Comparison of ENCODE assay signal across 1 cellular context in the genomic region with DNA sequence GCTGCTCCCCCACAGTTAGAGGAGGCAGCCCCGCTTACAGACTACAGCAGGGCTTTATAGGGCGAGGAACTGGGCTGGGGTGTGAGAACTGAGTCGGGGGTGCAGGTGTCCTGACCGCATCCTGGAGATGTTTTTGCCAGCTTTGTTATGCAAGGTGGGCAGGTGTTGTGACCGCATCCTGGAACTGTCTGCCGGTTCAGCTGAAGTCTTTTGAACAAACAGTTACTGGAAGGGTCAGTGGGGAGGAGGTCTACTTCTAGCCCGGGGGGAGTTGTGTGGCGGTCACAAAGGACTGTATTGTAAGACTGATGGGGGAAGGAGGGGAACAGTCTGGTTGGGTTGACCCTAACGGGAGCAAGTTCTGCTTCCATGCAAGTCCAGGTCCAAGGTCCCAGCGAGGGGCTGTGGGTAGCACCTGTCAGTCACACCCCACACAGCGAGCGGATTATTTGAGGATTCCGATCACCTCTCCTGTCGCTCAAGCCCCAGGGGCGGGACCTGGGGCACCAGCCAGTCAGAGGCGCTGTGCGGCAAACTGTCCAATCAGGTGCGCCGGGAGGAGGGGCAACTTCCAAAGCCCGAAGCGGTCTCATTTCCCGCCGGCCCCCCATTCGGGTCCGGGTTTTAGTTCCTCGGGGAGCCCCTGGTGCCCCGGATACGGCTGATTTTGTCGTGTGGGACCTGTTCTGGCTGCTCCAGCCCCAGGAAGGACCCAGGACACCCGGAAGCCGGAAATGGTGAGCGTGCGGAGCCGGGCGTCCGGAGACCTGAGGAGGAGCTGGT.
TF ChIP-seq lines count a peak whose summit lies in the region.

A gene (plus strand): TSS at position 610 of the 783 bp plus-strand sequence. CDS start 125 bp downstream, at position 735.

TF ChIP-seq in HEK293, 187 proteins besides CTCF, POLR2A, EP300 and RAD21 (continued from another document and continues in another):
- TF ChIP-seq ZNF274 (IDR thresholded peaks at IDR 0.05; ENCODE audit: low read length), result no peak
- no peak for TF ChIP-seq ZNF274 (tag by site-specific recombination; IDR thresholded peaks at IDR 0.05; ENCODE audit: borderline replicate concordance)
- TF ChIP-seq, protein P1, sequence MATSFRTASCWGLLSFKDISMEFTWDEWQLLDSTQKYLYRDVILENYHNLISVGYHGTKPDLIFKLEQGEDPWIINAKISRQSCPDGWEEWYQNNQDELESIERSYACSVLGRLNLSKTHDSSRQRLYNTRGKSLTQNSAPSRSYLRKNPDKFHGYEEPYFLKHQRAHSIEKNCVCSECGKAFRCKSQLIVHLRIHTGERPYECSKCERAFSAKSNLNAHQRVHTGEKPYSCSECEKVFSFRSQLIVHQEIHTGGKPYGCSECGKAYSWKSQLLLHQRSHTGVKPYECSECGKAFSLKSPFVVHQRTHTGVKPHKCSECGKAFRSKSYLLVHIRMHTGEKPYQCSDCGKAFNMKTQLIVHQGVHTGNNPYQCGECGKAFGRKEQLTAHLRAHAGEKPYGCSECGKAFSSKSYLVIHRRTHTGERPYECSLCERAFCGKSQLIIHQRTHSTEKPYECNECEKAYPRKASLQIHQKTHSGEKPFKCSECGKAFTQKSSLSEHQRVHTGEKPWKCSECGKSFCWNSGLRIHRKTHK (tag by site-specific recombination; IDR thresholded peaks at IDR 0.05), result no peak
- TF ChIP-seq TCF7L2 (IDR thresholded peaks at IDR 0.05; ENCODE audit: borderline replicate concordance, low read depth, low read length), result no peak
- TF ChIP-seq, protein P2, sequence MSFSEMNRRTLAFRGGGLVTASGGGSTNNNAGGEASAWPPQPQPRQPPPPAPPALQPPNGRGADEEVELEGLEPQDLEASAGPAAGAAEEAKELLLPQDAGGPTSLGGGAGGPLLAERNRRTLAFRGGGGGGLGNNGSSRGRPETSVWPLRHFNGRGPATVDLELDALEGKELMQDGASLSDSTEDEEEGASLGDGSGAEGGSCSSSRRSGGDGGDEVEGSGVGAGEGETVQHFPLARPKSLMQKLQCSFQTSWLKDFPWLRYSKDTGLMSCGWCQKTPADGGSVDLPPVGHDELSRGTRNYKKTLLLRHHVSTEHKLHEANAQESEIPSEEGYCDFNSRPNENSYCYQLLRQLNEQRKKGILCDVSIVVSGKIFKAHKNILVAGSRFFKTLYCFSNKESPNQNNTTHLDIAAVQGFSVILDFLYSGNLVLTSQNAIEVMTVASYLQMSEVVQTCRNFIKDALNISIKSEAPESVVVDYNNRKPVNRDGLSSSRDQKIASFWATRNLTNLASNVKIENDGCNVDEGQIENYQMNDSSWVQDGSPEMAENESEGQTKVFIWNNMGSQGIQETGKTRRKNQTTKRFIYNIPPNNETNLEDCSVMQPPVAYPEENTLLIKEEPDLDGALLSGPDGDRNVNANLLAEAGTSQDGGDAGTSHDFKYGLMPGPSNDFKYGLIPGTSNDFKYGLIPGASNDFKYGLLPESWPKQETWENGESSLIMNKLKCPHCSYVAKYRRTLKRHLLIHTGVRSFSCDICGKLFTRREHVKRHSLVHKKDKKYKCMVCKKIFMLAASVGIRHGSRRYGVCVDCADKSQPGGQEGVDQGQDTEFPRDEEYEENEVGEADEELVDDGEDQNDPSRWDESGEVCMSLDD (tag by site-specific recombination; IDR thresholded peaks at IDR 0.05), result peak; percentile 52
- no peak for TF ChIP-seq ZNF239 (tag by site-specific recombination; IDR thresholded peaks at IDR 0.05)
- no peak for TF ChIP-seq ZNF302 (tag by site-specific recombination; IDR thresholded peaks at IDR 0.05; ENCODE audit: low read depth)
- no peak for TF ChIP-seq TRIM28 (IDR thresholded peaks at IDR 0.05; ENCODE audit: borderline replicate concordance, low read length)
- TF ChIP-seq ZNF138 (tag by site-specific recombination; IDR thresholded peaks at IDR 0.05; ENCODE audit: borderline replicate concordance), result no peak
- TF ChIP-seq SCRT2 (tag by site-specific recombination; IDR thresholded peaks at IDR 0.05), result no peak
- TF ChIP-seq BCL11A (tag by site-specific recombination; IDR thresholded peaks at IDR 0.05; ENCODE audit: low read depth), result no peak
- TF ChIP-seq ZNF354C (tag by site-specific recombination; IDR thresholded peaks at IDR 0.05; ENCODE audit: borderline replicate concordance, low read depth), result no peak
- TF ChIP-seq ZNF596 (tag by site-specific recombination; IDR thresholded peaks at IDR 0.05), result no peak
- TF ChIP-seq ZBTB21 (tag by site-specific recombination; IDR thresholded peaks at IDR 0.05), result no peak
- no peak for TF ChIP-seq ZFP37 (tag by site-specific recombination; IDR thresholded peaks at IDR 0.05)
- no peak for TF ChIP-seq YY1 (tag by site-specific recombination; IDR thresholded peaks at IDR 0.05)
- TF ChIP-seq ZNF76 (tag by site-specific recombination; IDR thresholded peaks at IDR 0.05; ENCODE audit: borderline replicate concordance, low read depth), result peak; percentile 38; the same call in 1 of the 2 replicates
- no peak for TF ChIP-seq ZNF623 (tag by site-specific recombination; IDR thresholded peaks at IDR 0.05)
- TF ChIP-seq REPIN1 (tag by site-specific recombination; IDR thresholded peaks at IDR 0.05; ENCODE audit: low read depth), result no peak
- TF ChIP-seq, protein P3, sequence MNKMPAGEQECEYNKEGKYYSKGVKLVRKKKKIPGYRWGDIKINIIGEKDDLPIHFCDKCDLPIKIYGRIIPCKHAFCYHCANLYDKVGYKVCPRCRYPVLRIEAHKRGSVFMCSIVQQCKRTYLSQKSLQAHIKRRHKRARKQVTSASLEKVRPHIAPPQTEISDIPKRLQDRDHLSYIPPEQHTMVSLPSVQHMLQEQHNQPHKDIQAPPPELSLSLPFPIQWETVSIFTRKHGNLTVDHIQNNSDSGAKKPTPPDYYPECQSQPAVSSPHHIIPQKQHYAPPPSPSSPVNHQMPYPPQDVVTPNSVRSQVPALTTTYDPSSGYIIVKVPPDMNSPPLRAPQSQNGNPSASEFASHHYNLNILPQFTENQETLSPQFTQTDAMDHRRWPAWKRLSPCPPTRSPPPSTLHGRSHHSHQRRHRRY (tag by site-specific recombination; IDR thresholded peaks at IDR 0.05), result no peak
- TF ChIP-seq ZNF510 (tag by site-specific recombination; IDR thresholded peaks at IDR 0.05; ENCODE audit: insufficient replicate concordance), result no peak
- TF ChIP-seq ZNF792 (tag by site-specific recombination; IDR thresholded peaks at IDR 0.05), result no peak
- TF ChIP-seq ZNF561 (tag by site-specific recombination; IDR thresholded peaks at IDR 0.05; ENCODE audit: borderline replicate concordance), result no peak
- no peak for TF ChIP-seq ZNF248 (tag by site-specific recombination; IDR thresholded peaks at IDR 0.05)
- TF ChIP-seq, protein P4, sequence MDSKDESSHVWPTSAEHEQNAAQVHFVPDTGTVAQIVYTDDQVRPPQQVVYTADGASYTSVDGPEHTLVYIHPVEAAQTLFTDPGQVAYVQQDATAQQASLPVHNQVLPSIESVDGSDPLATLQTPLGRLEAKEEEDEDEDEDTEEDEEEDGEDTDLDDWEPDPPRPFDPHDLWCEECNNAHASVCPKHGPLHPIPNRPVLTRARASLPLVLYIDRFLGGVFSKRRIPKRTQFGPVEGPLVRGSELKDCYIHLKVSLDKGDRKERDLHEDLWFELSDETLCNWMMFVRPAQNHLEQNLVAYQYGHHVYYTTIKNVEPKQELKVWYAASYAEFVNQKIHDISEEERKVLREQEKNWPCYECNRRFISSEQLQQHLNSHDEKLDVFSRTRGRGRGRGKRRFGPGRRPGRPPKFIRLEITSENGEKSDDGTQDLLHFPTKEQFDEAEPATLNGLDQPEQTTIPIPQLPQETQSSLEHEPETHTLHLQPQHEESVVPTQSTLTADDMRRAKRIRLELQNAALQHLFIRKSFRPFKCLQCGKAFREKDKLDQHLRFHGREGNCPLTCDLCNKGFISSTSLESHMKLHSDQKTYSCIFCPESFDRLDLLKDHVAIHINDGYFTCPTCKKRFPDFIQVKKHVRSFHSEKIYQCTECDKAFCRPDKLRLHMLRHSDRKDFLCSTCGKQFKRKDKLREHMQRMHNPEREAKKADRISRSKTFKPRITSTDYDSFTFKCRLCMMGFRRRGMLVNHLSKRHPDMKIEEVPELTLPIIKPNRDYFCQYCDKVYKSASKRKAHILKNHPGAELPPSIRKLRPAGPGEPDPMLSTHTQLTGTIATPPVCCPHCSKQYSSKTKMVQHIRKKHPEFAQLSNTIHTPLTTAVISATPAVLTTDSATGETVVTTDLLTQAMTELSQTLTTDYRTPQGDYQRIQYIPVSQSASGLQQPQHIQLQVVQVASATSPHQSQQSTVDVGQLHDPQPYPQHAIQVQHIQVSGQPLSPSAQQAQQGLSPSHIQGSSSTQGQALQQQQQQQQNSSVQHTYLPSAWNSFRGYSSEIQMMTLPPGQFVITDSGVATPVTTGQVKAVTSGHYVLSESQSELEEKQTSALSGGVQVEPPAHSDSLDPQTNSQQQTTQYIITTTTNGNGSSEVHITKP (tag by site-specific recombination; IDR thresholded peaks at IDR 0.05), result peak; percentile 99
- TF ChIP-seq ZNF585B (tag by site-specific recombination; IDR thresholded peaks at IDR 0.05), result no peak
- TF ChIP-seq ZFHX2 (tag by site-specific recombination; conservative IDR thresholded peaks at IDR 0.05), result 0 out of 2 replicates have a peak, but pooled peaks have one; percentile 41
- TF ChIP-seq ZNF629 (tag by site-specific recombination; IDR thresholded peaks at IDR 0.05), result no peak
- TF ChIP-seq KLF8 (tag by site-specific recombination; IDR thresholded peaks at IDR 0.05), result no peak
- TF ChIP-seq, protein P5, sequence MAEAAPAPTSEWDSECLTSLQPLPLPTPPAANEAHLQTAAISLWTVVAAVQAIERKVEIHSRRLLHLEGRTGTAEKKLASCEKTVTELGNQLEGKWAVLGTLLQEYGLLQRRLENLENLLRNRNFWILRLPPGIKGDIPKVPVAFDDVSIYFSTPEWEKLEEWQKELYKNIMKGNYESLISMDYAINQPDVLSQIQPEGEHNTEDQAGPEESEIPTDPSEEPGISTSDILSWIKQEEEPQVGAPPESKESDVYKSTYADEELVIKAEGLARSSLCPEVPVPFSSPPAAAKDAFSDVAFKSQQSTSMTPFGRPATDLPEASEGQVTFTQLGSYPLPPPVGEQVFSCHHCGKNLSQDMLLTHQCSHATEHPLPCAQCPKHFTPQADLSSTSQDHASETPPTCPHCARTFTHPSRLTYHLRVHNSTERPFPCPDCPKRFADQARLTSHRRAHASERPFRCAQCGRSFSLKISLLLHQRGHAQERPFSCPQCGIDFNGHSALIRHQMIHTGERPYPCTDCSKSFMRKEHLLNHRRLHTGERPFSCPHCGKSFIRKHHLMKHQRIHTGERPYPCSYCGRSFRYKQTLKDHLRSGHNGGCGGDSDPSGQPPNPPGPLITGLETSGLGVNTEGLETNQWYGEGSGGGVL (tag by site-specific recombination; IDR thresholded peaks at IDR 0.05), result no peak
- 0 out of 2 replicates have a peak, but pooled peaks have one; percentile 14 for TF ChIP-seq ZNF341 (tag by site-specific recombination; IDR thresholded peaks at IDR 0.05; ENCODE audit: low read depth)
- TF ChIP-seq EGR2 (tag by site-specific recombination; IDR thresholded peaks at IDR 0.05; ENCODE audit: low read depth), result peak; percentile 17; the same call in 1 of the 2 replicates
- TF ChIP-seq MEIS1 (CRISPR knock-in tag; IDR thresholded peaks at IDR 0.05; ENCODE audit: borderline replicate concordance), result no peak
- TF ChIP-seq, protein P6, sequence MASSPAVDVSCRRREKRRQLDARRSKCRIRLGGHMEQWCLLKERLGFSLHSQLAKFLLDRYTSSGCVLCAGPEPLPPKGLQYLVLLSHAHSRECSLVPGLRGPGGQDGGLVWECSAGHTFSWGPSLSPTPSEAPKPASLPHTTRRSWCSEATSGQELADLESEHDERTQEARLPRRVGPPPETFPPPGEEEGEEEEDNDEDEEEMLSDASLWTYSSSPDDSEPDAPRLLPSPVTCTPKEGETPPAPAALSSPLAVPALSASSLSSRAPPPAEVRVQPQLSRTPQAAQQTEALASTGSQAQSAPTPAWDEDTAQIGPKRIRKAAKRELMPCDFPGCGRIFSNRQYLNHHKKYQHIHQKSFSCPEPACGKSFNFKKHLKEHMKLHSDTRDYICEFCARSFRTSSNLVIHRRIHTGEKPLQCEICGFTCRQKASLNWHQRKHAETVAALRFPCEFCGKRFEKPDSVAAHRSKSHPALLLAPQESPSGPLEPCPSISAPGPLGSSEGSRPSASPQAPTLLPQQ (tag by site-specific recombination; IDR thresholded peaks at IDR 0.05), result 0 out of 2 replicates have a peak, but pooled peaks have one; percentile 21
- TF ChIP-seq ZNF423 (tag by site-specific recombination; IDR thresholded peaks at IDR 0.05), result no peak
- no peak for TF ChIP-seq ZNF23 (tag by site-specific recombination; IDR thresholded peaks at IDR 0.05; ENCODE audit: borderline replicate concordance)
- no peak for TF ChIP-seq ZNF514 (tag by site-specific recombination; IDR thresholded peaks at IDR 0.05)
- TF ChIP-seq BCL11B (tag by site-specific recombination; IDR thresholded peaks at IDR 0.05; ENCODE audit: low read depth), result no peak
- TF ChIP-seq ZNF112 (tag by site-specific recombination; IDR thresholded peaks at IDR 0.05), result no peak
- no peak for TF ChIP-seq ZSCAN30 (tag by site-specific recombination; IDR thresholded peaks at IDR 0.05)
- TF ChIP-seq GLIS2 (tag by site-specific recombination; IDR thresholded peaks at IDR 0.05), result peak; percentile 78
- TF ChIP-seq SP3 (tag by site-specific recombination; IDR thresholded peaks at IDR 0.05), result peak; percentile 67
- TF ChIP-seq, protein P7, sequence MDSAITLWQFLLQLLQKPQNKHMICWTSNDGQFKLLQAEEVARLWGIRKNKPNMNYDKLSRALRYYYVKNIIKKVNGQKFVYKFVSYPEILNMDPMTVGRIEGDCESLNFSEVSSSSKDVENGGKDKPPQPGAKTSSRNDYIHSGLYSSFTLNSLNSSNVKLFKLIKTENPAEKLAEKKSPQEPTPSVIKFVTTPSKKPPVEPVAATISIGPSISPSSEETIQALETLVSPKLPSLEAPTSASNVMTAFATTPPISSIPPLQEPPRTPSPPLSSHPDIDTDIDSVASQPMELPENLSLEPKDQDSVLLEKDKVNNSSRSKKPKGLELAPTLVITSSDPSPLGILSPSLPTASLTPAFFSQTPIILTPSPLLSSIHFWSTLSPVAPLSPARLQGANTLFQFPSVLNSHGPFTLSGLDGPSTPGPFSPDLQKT (IDR thresholded peaks at IDR 0.05; ENCODE audit: borderline replicate concordance, low read depth, low read length), result no peak
- TF ChIP-seq ZBTB1 (tag by site-specific recombination; IDR thresholded peaks at IDR 0.05), result no peak
